1 cellular context compared by ENCODE assay signal in genomic region chr17:48646183-48647102, GRCh38.
TF ChIP-seq lines count a peak whose summit lies in the region.

No MANE protein-coding gene starts in this region.

TF ChIP-seq in HEK293, 187 proteins besides CTCF, POLR2A, EP300 and RAD21 (continued from another document and continues in another):
- peak; percentile 52; the same call in 1 of the 2 replicates for TF ChIP-seq ZBTB7A (tag by site-specific recombination; IDR thresholded peaks at IDR 0.05; ENCODE audit: low read depth)
- peak; percentile 78 for TF ChIP-seq ZNF423 (tag by site-specific recombination; IDR thresholded peaks at IDR 0.05)
- TF ChIP-seq ZNF362 (tag by site-specific recombination; IDR thresholded peaks at IDR 0.05): no peak
- TF ChIP-seq ZNF843 (tag by site-specific recombination; IDR thresholded peaks at IDR 0.05): no peak
- TF ChIP-seq ZBTB26 (tag by site-specific recombination; optimal IDR thresholded peaks at IDR 0.05): peak; percentile 91
- TF ChIP-seq ZNF658 (tag by site-specific recombination; IDR thresholded peaks at IDR 0.05): no peak
- no peak for TF ChIP-seq ZNF223 (tag by site-specific recombination; IDR thresholded peaks at IDR 0.05)
- TF ChIP-seq ZNF48 (tag by site-specific recombination; IDR thresholded peaks at IDR 0.05): no peak
- no peak for TF ChIP-seq ZNF112 (tag by site-specific recombination; IDR thresholded peaks at IDR 0.05)
- TF ChIP-seq ZNF202 (tag by site-specific recombination; IDR thresholded peaks at IDR 0.05; ENCODE audit: borderline replicate concordance): no peak
- TF ChIP-seq ZBTB48 (tag by site-specific recombination; IDR thresholded peaks at IDR 0.05): peak; percentile 61
- TF ChIP-seq YY1 (tag by site-specific recombination; IDR thresholded peaks at IDR 0.05): 0 out of 2 replicates have a peak, but pooled peaks have one; percentile 1
- peak; percentile 67 for TF ChIP-seq ZBTB6 (tag by site-specific recombination; IDR thresholded peaks at IDR 0.05)
- peak; percentile 69; the same call in 1 of the 2 replicates for TF ChIP-seq PBX3 (CRISPR knock-in tag; IDR thresholded peaks at IDR 0.05)
- TF ChIP-seq KLF10 (tag by site-specific recombination; IDR thresholded peaks at IDR 0.05): peak; percentile 30; the same call in 1 of the 2 replicates
- TF ChIP-seq SCRT2 (tag by site-specific recombination; IDR thresholded peaks at IDR 0.05): peak; percentile 97
- no peak for TF ChIP-seq GFI1B (tag by site-specific recombination; IDR thresholded peaks at IDR 0.05)
- TF ChIP-seq ZNF747 (tag by site-specific recombination; IDR thresholded peaks at IDR 0.05): no peak
- TF ChIP-seq ZNF211 (tag by site-specific recombination; IDR thresholded peaks at IDR 0.05; ENCODE audit: low read depth): no peak
- no peak for TF ChIP-seq ZNF792 (tag by site-specific recombination; IDR thresholded peaks at IDR 0.05)
- TF ChIP-seq SETDB1 (IDR thresholded peaks at IDR 0.05; ENCODE audit: insufficient read length, low read length): no peak
- 0 out of 2 replicates have a peak, but pooled peaks have one; percentile 25 for TF ChIP-seq ZSCAN30 (tag by site-specific recombination; IDR thresholded peaks at IDR 0.05)
- 0 out of 2 replicates have a peak, but pooled peaks have one; percentile 26 for TF ChIP-seq ZNF785 (tag by site-specific recombination; IDR thresholded peaks at IDR 0.05)
- TF ChIP-seq ZNF776 (tag by site-specific recombination; IDR thresholded peaks at IDR 0.05; ENCODE audit: borderline replicate concordance): no peak
- TF ChIP-seq RBAK (tag by site-specific recombination; IDR thresholded peaks at IDR 0.05): no peak
- TF ChIP-seq ZNF639 (tag by site-specific recombination; IDR thresholded peaks at IDR 0.05): no peak
- TF ChIP-seq ZNF571 (tag by site-specific recombination; IDR thresholded peaks at IDR 0.05): no peak
- no peak for TF ChIP-seq ZNF10 (tag by site-specific recombination; IDR thresholded peaks at IDR 0.05)
- TF ChIP-seq ZNF174 (tag by site-specific recombination; IDR thresholded peaks at IDR 0.05): no peak
- no peak for TF ChIP-seq TRIM28 (IDR thresholded peaks at IDR 0.05; ENCODE audit: borderline replicate concordance, low read length)
- TF ChIP-seq ZNF768 (tag by site-specific recombination; IDR thresholded peaks at IDR 0.05): no peak
- no peak for TF ChIP-seq ZNF548 (tag by site-specific recombination; IDR thresholded peaks at IDR 0.05)
- peak; percentile 98 for TF ChIP-seq ZNF398 (tag by site-specific recombination; IDR thresholded peaks at IDR 0.05)
- TF ChIP-seq ZNF514 (tag by site-specific recombination; IDR thresholded peaks at IDR 0.05): no peak
- TF ChIP-seq ZNF280C (tag by site-specific recombination; IDR thresholded peaks at IDR 0.05): no peak
- TF ChIP-seq HOXC10 (CRISPR knock-in tag; IDR thresholded peaks at IDR 0.05): no peak
- TF ChIP-seq ZNF777 (tag by site-specific recombination; IDR thresholded peaks at IDR 0.05; ENCODE audit: borderline replicate concordance): peak; percentile 96
- TF ChIP-seq ZNF354C (tag by site-specific recombination; IDR thresholded peaks at IDR 0.05; ENCODE audit: borderline replicate concordance, low read depth): no peak
- TF ChIP-seq ZNF221 (tag by site-specific recombination; IDR thresholded peaks at IDR 0.05; ENCODE audit: borderline replicate concordance): no peak
- no peak for TF ChIP-seq HOXD13 (CRISPR knock-in tag; IDR thresholded peaks at IDR 0.05; ENCODE audit: borderline replicate concordance)
- TF ChIP-seq ZNF837 (tag by site-specific recombination; IDR thresholded peaks at IDR 0.05): no peak
- peak; percentile 50; the same call in 1 of the 2 replicates for TF ChIP-seq ZBTB11 (tag by site-specific recombination; conservative IDR thresholded peaks at IDR 0.05; ENCODE audit: low read depth)
- no peak for TF ChIP-seq ZNF266 (tag by site-specific recombination; IDR thresholded peaks at IDR 0.05; ENCODE audit: low read depth)
- TF ChIP-seq HIC1 (tag by site-specific recombination; IDR thresholded peaks at IDR 0.05): peak; percentile 85
- TF ChIP-seq ZNF596 (tag by site-specific recombination; IDR thresholded peaks at IDR 0.05): peak; percentile 100
- no peak for TF ChIP-seq ZNF16 (tag by site-specific recombination; IDR thresholded peaks at IDR 0.05; ENCODE audit: low read depth)
- peak; percentile 72; the same call in 1 of the 2 replicates for TF ChIP-seq ZNF394 (tag by site-specific recombination; IDR thresholded peaks at IDR 0.05; ENCODE audit: borderline replicate concordance)
- peak; percentile 38; the same call in 1 of the 2 replicates for TF ChIP-seq ZFP37 (tag by site-specific recombination; IDR thresholded peaks at IDR 0.05)
- 0 out of 2 replicates have a peak, but pooled peaks have one; percentile 14 for TF ChIP-seq ZNF24 (tag by site-specific recombination; IDR thresholded peaks at IDR 0.05)
- peak; percentile 85 for TF ChIP-seq ZBTB8A (tag by site-specific recombination; IDR thresholded peaks at IDR 0.05)
- no peak for TF ChIP-seq ZNF670 (tag by site-specific recombination; IDR thresholded peaks at IDR 0.05; ENCODE audit: low read depth)
- no peak for TF ChIP-seq GLI2 (tag by site-specific recombination; IDR thresholded peaks at IDR 0.05; ENCODE audit: borderline replicate concordance, low read depth)
- peak; percentile 88; the same call in 1 of the 2 replicates for TF ChIP-seq KLF8 (tag by site-specific recombination; IDR thresholded peaks at IDR 0.05)
- TF ChIP-seq YY2 (tag by site-specific recombination; IDR thresholded peaks at IDR 0.05): no peak; the same call in 1 of the 2 replicates
- peak; percentile 71; the same call in 1 of the 2 replicates for TF ChIP-seq GLI4 (tag by site-specific recombination; IDR thresholded peaks at IDR 0.05)
